In genomic region chr4:116878280-116878679, GRCh38 we compare ENCODE assay signal across 1 cellular context.
TF ChIP-seq lines count a peak whose summit lies in the region.

No MANE protein-coding gene starts in this region.

TF ChIP-seq in HCT116, 20 proteins besides CTCF, POLR2A, EP300 and RAD21:
- TF ChIP-seq, protein P1, sequence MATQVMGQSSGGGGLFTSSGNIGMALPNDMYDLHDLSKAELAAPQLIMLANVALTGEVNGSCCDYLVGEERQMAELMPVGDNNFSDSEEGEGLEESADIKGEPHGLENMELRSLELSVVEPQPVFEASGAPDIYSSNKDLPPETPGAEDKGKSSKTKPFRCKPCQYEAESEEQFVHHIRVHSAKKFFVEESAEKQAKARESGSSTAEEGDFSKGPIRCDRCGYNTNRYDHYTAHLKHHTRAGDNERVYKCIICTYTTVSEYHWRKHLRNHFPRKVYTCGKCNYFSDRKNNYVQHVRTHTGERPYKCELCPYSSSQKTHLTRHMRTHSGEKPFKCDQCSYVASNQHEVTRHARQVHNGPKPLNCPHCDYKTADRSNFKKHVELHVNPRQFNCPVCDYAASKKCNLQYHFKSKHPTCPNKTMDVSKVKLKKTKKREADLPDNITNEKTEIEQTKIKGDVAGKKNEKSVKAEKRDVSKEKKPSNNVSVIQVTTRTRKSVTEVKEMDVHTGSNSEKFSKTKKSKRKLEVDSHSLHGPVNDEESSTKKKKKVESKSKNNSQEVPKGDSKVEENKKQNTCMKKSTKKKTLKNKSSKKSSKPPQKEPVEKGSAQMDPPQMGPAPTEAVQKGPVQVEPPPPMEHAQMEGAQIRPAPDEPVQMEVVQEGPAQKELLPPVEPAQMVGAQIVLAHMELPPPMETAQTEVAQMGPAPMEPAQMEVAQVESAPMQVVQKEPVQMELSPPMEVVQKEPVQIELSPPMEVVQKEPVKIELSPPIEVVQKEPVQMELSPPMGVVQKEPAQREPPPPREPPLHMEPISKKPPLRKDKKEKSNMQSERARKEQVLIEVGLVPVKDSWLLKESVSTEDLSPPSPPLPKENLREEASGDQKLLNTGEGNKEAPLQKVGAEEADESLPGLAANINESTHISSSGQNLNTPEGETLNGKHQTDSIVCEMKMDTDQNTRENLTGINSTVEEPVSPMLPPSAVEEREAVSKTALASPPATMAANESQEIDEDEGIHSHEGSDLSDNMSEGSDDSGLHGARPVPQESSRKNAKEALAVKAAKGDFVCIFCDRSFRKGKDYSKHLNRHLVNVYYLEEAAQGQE (IDR thresholded peaks at IDR 0.05; ENCODE audit: low read depth) = no peak
- TF ChIP-seq ZBTB33 (IDR thresholded peaks at IDR 0.05; ENCODE audit: extremely low read depth, insufficient replicate concordance, low read length) (no peak), SP1 (IDR thresholded peaks at IDR 0.05; ENCODE audit: low read depth) (no peak), SIN3A (IDR thresholded peaks at IDR 0.05; ENCODE audit: low read depth) (no peak), YY1 (IDR thresholded peaks at IDR 0.05; ENCODE audit: extremely low read depth, insufficient replicate concordance, low read depth, low read length) (no peak), EZH2 (IDR thresholded peaks at IDR 0.05) (no peak), JUND (IDR thresholded peaks at IDR 0.05) (no peak), POLR2AphosphoS5 (IDR thresholded peaks at IDR 0.05; ENCODE audit: low read depth, low read length) (no peak), TCF7L2 (IDR thresholded peaks at IDR 0.05; ENCODE audit: borderline replicate concordance, extremely low read depth, insufficient read depth, insufficient read length) (no peak), EZH2phosphoT487 (IDR thresholded peaks at IDR 0.05; ENCODE audit: borderline replicate concordance) (no peak), ELF1 (IDR thresholded peaks at IDR 0.05; ENCODE audit: borderline replicate concordance, low read depth) (no peak), CBX3 (IDR thresholded peaks at IDR 0.05; ENCODE audit: low read depth) (no peak), CEBPB (IDR thresholded peaks at IDR 0.05; ENCODE audit: low read depth) (no peak), MAX (IDR thresholded peaks at IDR 0.05) (no peak), SRF (IDR thresholded peaks at IDR 0.05; ENCODE audit: low read depth) (no peak), ZFX (IDR thresholded peaks at IDR 0.05) (no peak), ZNF274 (IDR thresholded peaks at IDR 0.05; ENCODE audit: low read depth, low read length) (no peak), FOSL1 (IDR thresholded peaks at IDR 0.05; ENCODE audit: low read depth) (no peak)
- TF ChIP-seq, protein P2, sequence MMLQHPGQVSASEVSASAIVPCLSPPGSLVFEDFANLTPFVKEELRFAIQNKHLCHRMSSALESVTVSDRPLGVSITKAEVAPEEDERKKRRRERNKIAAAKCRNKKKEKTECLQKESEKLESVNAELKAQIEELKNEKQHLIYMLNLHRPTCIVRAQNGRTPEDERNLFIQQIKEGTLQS (IDR thresholded peaks at IDR 0.05) = no peak
